In the genomic region with DNA sequence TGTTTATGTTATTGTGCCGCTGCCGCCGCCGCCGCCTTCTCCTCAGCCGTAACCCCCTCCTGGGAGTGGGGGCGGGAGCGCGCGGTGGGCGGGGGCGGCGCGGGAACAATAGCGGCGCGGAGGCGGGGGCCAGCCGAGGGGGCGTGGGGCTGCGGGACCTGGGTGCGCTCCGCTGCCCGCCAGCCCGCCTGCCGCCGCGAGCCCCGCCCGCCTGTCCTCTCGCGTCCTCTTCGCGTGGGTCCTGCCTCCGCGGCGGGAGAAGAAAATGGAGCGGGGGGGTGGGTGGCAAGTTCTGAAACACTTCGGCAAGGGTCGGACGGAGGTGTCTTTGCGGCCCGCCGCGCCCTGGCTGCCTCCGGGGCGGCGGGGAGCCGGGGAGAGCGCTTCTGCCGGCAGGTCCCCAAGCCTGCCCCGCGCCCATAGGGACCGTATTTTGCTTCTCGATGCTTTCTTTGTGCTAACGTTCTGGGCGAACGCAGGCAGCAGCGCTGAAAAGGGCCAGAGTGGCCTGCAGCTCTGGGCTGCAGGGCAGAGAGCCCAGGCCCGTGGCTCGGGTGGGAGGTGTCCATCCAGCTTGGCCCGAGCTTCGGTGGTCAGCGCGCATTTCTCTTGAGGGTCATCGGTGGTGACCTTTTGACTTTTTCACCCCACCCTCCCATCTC, we compare ENCODE assay signal across 8 cellular contexts. TPM values are rescaled to one million over a fixed set of nuclear protein-coding genes. Genes with fewer than 3 reads are reported as not detected.
DNase-seq lines count a peak whose midpoint lies in the region; TF ChIP-seq lines count a peak whose summit lies in the region.

No MANE protein-coding gene starts in this region.

- H3F3A ChIP-seq in MM.1S (ENCODE audit: insufficient read depth, low read length): no peaks in the 10 kb centered on the region

- DNase-seq in NCI-H1092 treated with DMSO at 0.1 percent for 48 hours (lab: John Stamatoyannopoulos, UW): peak; percentile 26
- no peak for DNase-seq in NCI-H1092 (lab: John Stamatoyannopoulos, UW)
- DNase-seq in HCEC 1CT: peak; percentile 35
- DNase-seq in MM.1S: peak; percentile 50
- peak; percentile 40 to 51 for DNase-seq in activated CD4-positive, alpha-beta T cell treated with anti-CD3 and anti-CD28 coated beads for 24 hours (ENCODE audit: low read depth in 2 of 2)
- peak; percentile 74 for DNase-seq in effector CD8-positive, alpha-beta T cell (lab: John Stamatoyannopoulos, UW)
- DNase-seq in mesothelial cell of epicardium (ENCODE audit: low spot score in 2 of 2, unreplicated experiment in 2 of 2): peak; percentile 45 to 51
- DNase-seq in stimulated activated CD8-positive, alpha-beta memory T cell treated with anti-CD3 and anti-CD28 coated beads, Interleukin-4, amount 100 ng/mL, for 24 hours (ENCODE audit: low read depth): peak; percentile 55

- H4K20me1 ChIP-seq in MM.1S (ENCODE audit: insufficient read depth, low read length): 0 out of 2 replicates have a peak, but pooled peaks cover 9% of the 10 kb centered on the region

- no peaks in the 10 kb centered on the region for H3K9me3 Mint-ChIP-seq in mesothelial cell of epicardium

- peak overlapping the region; percentile 53; the same call in 1 of the 2 replicates for H3K27ac ChIP-seq in MM.1S (ENCODE audit: low read length)

- peaks cover 25% of the 10 kb centered on the region for H3K4me1 Mint-ChIP-seq in mesothelial cell of epicardium

- TF ChIP-seq CTCF in MM.1S (IDR thresholded peaks at IDR 0.05; ENCODE audit: low read length) (no peak), mesothelial cell of epicardium (IDR thresholded peaks at IDR 0.05; ENCODE audit: unreplicated experiment) (no peak)

- peaks cover 47% of the 10 kb centered on the region for H3K79me2 ChIP-seq in MM.1S (ENCODE audit: low read length)

- peak overlapping the region; percentile 92 for H3K4me2 ChIP-seq in MM.1S (ENCODE audit: low read depth, low read length)

- H3K9me3 ChIP-seq in MM.1S (replicated peaks; ENCODE audit: insufficient read depth, low read length): no peaks in the 10 kb centered on the region

- no peaks in the 10 kb centered on the region for H3K9me2 ChIP-seq in MM.1S (replicated peaks; ENCODE audit: insufficient read depth, low read length)

- H3K4me1 ChIP-seq in MM.1S (ENCODE audit: low read length): peaks cover 22% of the 10 kb centered on the region

- H3K4me3 ChIP-seq in MM.1S (ENCODE audit: low read length): peak overlapping the region; percentile 79

- H3K27me3 Mint-ChIP-seq in mesothelial cell of epicardium (ENCODE audit: low read depth): peaks cover 17% of the 10 kb centered on the region

- H3K27ac Mint-ChIP-seq in mesothelial cell of epicardium: peak overlapping the region; percentile 47

- H3K36me3 Mint-ChIP-seq in mesothelial cell of epicardium: no peaks in the 10 kb centered on the region

- peak overlapping the region; percentile 69 for H3K9ac ChIP-seq in MM.1S (ENCODE audit: low read length)

- no peaks in the 10 kb centered on the region for H3K36me3 ChIP-seq in MM.1S (replicated peaks; ENCODE audit: insufficient read depth, low read length)

- peak overlapping the region; percentile 78 for H2AFZ ChIP-seq in MM.1S (ENCODE audit: low read length)

- H3K27me3 ChIP-seq in MM.1S (replicated peaks; ENCODE audit: insufficient read depth, low read length): no peaks in the 10 kb centered on the region

- H3K4me3 Mint-ChIP-seq in mesothelial cell of epicardium: peak overlapping the region; percentile 73

RNA-seq across cellular contexts. Expression of a gene that starts 0.5 kb away (rescaled TPM):
- total RNA-seq in mesothelial cell of epicardium: 62.4 to 66.4 TPM (median 65.0 TPM) in 3 replicates

RNA-seq across cellular contexts. Expression of a gene that starts 32.5 kb away (rescaled TPM):
- 0.18 to 0.43 TPM (median 0.22 TPM) in 3 replicates for total RNA-seq in mesothelial cell of epicardium
